8 cellular contexts compared by ENCODE assay signal in genomic region chr1:229579101-229579651, GRCh38. TPM values are rescaled to one million over a fixed set of nuclear protein-coding genes. Genes with fewer than 3 reads are reported as not detected.
DNase-seq lines count a peak whose midpoint lies in the region; ATAC-seq and TF ChIP-seq lines count a peak whose summit lies in the region.

No MANE protein-coding gene starts in this region.

- TF ChIP-seq POLR2A in GM18505 (IDR thresholded peaks at IDR 0.05; ENCODE audit: borderline replicate concordance, extremely low read depth, insufficient read depth, insufficient read length), result no peak
- no peak for TF ChIP-seq POLR2A in breast epithelium (IDR thresholded peaks at IDR 0.05)
- TF ChIP-seq POLR2A in vagina (IDR thresholded peaks at IDR 0.05), result no peak

- no peaks in the 10 kb centered on the region for H3K9me3 Mint-ChIP-seq in Caco-2 (ENCODE audit: unreplicated experiment)

- TF ChIP-seq RAD21 in liver (IDR thresholded peaks at IDR 0.05), result no peak

- no peak overlapping the region for H3K9ac ChIP-seq in liver (ENCODE audit: low read depth in 1 of 2, low read length in 2 of 2)

- no peaks in the 10 kb centered on the region for H3K4me1 Mint-ChIP-seq in Caco-2 (ENCODE audit: low read depth, unreplicated experiment)

- intact Hi-C loops in breast epithelium (cut with DNase I; ENCODE audit: low total_unique reads), result no loop called here
- intact Hi-C loops in vagina (cut with DNase I), result no loop called here
- intact Hi-C loops in Caco-2 (cut with micrococcal nuclease; ENCODE audit: unreplicated experiment), result no loop called here

- no peaks in the 10 kb centered on the region for H3K27me3 Mint-ChIP-seq in Caco-2 (ENCODE audit: insufficient read depth, unreplicated experiment)

- WGBS in liver, result 45% methylated on average over 9 of the region's 9 CpGs

- ATAC-seq in GM18505 (IDR thresholded peaks at IDR 0.05; ENCODE audit: unreplicated experiment), result peak; percentile 78
- peak; percentile 75 for ATAC-seq in HG03045 (IDR thresholded peaks at IDR 0.05; ENCODE audit: unreplicated experiment)

- POLR2A ChIA-PET in Caco-2 (lab: Charles Lee), result no interaction called here

- H3K27me3 ChIP-seq in breast epithelium, result no peaks in the 10 kb centered on the region
- H3K27me3 ChIP-seq in liver (ENCODE audit: control insufficient read depth in 4 of 4, insufficient read depth in 4 of 4, low read length in 3 of 4), result no peaks in the 10 kb centered on the region
- no peaks in the 10 kb centered on the region for H3K27me3 ChIP-seq in vagina
- H3K27me3 ChIP-seq in Caco-2 (replicated peaks; ENCODE audit: control insufficient read depth, insufficient read depth, low read length), result no peaks in the 10 kb centered on the region

- no peak overlapping the region for H3K4me3 Mint-ChIP-seq in Caco-2 (ENCODE audit: unreplicated experiment)

- no peak overlapping the region for H3K27ac Mint-ChIP-seq in Caco-2 (ENCODE audit: unreplicated experiment)

- H3K4me3 ChIP-seq in breast epithelium, result peak overlapping the region in 2 of 3 donors; percentile 25 to 44
- no peak overlapping the region for H3K4me3 ChIP-seq in liver (ENCODE audit: low read depth in 1 of 3, low read length in 3 of 3)
- peak overlapping the region in 1 of 2 donors; percentile 23 for H3K4me3 ChIP-seq in vagina
- H3K4me3 ChIP-seq in Caco-2 (ENCODE audit: low read depth, low read length), result no peak overlapping the region

- H3K36me3 ChIP-seq in breast epithelium, result no peaks in the 10 kb centered on the region
- H3K36me3 ChIP-seq in liver (ENCODE audit: control insufficient read depth in 4 of 4, insufficient read depth in 3 of 4, low read depth in 1 of 4, low read length in 3 of 4), result no peaks in the 10 kb centered on the region
- no peaks in the 10 kb centered on the region for H3K36me3 ChIP-seq in vagina
- no peaks in the 10 kb centered on the region for H3K36me3 ChIP-seq in Caco-2 (ENCODE audit: control insufficient read depth, insufficient read depth, low read length)

- DNase-seq in NCI-H2227 (lab: John Stamatoyannopoulos, UW; ENCODE audit: unreplicated experiment) (peak; percentile 81), breast epithelium (ENCODE audit: low spot score in 2 of 2) (peak in 1 of 2 donors; percentile 32), vagina (ENCODE audit: extremely low spot score in 2 of 2) (no peak), DMS53 treated with DMSO at 0.1 percent for 48 hours (lab: John Stamatoyannopoulos, UW; ENCODE audit: unreplicated experiment) (no peak), Caco-2 (no peak)

- TF ChIP-seq CTCF in breast epithelium (IDR thresholded peaks at IDR 0.05) (no peak), liver (IDR thresholded peaks at IDR 0.05; ENCODE audit: low read depth, low read length, missing input control) (no peak), vagina (IDR thresholded peaks at IDR 0.05) (no peak), Caco-2 (IDR thresholded peaks at IDR 0.05; ENCODE audit: insufficient read depth in 1 of 2, low read depth in 1 of 2, low read length in 1 of 2, severe bottlenecking in 1 of 2, unreplicated experiment in 1 of 2) (no peak)

- H3K27ac ChIP-seq in breast epithelium (peak overlapping the region; percentile 56 to 67), liver (ENCODE audit: low read depth in 1 of 2, low read length in 2 of 2) (no peak overlapping the region), vagina (peak overlapping the region; percentile 28)

- H3K9me3 ChIP-seq in breast epithelium (no peaks in the 10 kb centered on the region), liver (ENCODE audit: control insufficient read depth in 4 of 4, low read length in 3 of 4) (no peaks in the 10 kb centered on the region), vagina (no peaks in the 10 kb centered on the region), Caco-2 (no peaks in the 10 kb centered on the region)

- no TSS peak for BruUV-seq in Caco-2 (replicated peaks; lab: Mats Ljungman, UMichigan)

- H3K36me3 Mint-ChIP-seq in Caco-2 (ENCODE audit: insufficient read depth, unreplicated experiment), result no peaks in the 10 kb centered on the region

- H3K4me1 ChIP-seq in breast epithelium (peaks cover 0 to 6% of the 10 kb centered on the region in 2 donors), liver (ENCODE audit: control insufficient read depth in 4 of 4, insufficient read depth in 4 of 4, low read length in 3 of 4) (peaks cover 0 to 5% (median 3%) of the 10 kb centered on the region in 4 donors), vagina (peaks cover 14% of the 10 kb centered on the region), Caco-2 (peaks cover 7% of the 10 kb centered on the region; the same call in 1 of the 2 replicates)

- CTCF ChIA-PET in Caco-2 (lab: Charles Lee), result no interaction called here

TF ChIP-seq in liver, 16 proteins besides CTCF, POLR2A, EP300 and RAD21:
- TF ChIP-seq EGR1 (IDR thresholded peaks at IDR 0.05; ENCODE audit: low read depth in 2 of 2), result no peak
- peak; percentile 29 for TF ChIP-seq YY1 (IDR thresholded peaks at IDR 0.05)

RNA-seq across cellular contexts. Expression of gene ABCB10, which starts 20.7 kb away (rescaled TPM):
- 10 to 100 TPM; 13.8 to 18.6 (median 17.0) TPM for total RNA-seq in breast epithelium
- 100 to 1,000 TPM in 1 of 2 donors, 10 to 100 TPM in 1; 15.2 to 190 TPM for total RNA-seq in liver
- 1 to 10 TPM; 6.2 to 7.8 TPM for polyA plus RNA-seq in liver
- 12.5 TPM for total RNA-seq in vagina
- total RNA-seq in Caco-2 (2022), result 27.5 and 31.9 TPM in 2 replicates

RNA-seq across cellular contexts. Expression of gene TAF5L, which starts 46.7 kb away (rescaled TPM):
- 10 to 100 TPM; 15.4 to 18.3 (median 16.3) TPM for total RNA-seq in breast epithelium
- 10 to 100 TPM; 12.0 to 16.2 TPM for total RNA-seq in liver
- 1 to 10 TPM; 1.8 to 8.9 TPM for polyA plus RNA-seq in liver
- total RNA-seq in vagina, result 12.5 TPM
- total RNA-seq in Caco-2 (2022), result 20.6 and 23.8 TPM in 2 replicates

RNA-seq across cellular contexts. Expression of gene URB2, which starts 46.9 kb away (rescaled TPM):
- total RNA-seq in breast epithelium, result 10 to 100 TPM in 2 of 3 donors, 1 to 10 TPM in 1; 9.3 to 14.1 (median 12.7) TPM
- 10 to 100 TPM in 1 of 2 donors, 1 to 10 TPM in 1; 9.9 to 10.5 TPM for total RNA-seq in liver
- polyA plus RNA-seq in liver, result 1 to 10 TPM; 1.2 to 2.6 TPM
- total RNA-seq in vagina, result 9.3 TPM
- total RNA-seq in Caco-2 (2022), result 19.7 and 21.4 TPM in 2 replicates

Comparison
In these comparisons a context has a peak if more than half of its experiments do, and no peak if none do; other contexts are left out.
1. H3K27ac ChIP-seq: peak in breast epithelium (2 of 2) and vagina (single experiment); none in liver (0 of 2).
2. H3K4me3 ChIP-seq: peak in breast epithelium (2 of 3); none in liver (0 of 3) and Caco-2 (single experiment).